ENCODE assay signal across 8 cellular contexts in genomic region chr22:17772963-17773605, GRCh38. TPM values are rescaled to one million over a fixed set of nuclear protein-coding genes. Genes with fewer than 3 reads are reported as not detected.
DNase-seq lines count a peak whose midpoint lies in the region; ATAC-seq and TF ChIP-seq lines count a peak whose summit lies in the region.

No MANE protein-coding gene starts in this region.

- no peak for TF ChIP-seq CTCF in AG04450 (IDR thresholded peaks at IDR 0.05; ENCODE audit: low read depth, low read length)

- CTCF ChIA-PET in AG04450 (lab: Charles Lee): interaction anchor here (1.2 to 2.4 kb wide), 2 partner anchors 31 to 214 kb away, joined by 6 to 30 read pairs; no protein-coding TSS in a partner anchor

- DNase-seq in AG04450 (ENCODE audit: low read depth, low spot score) (no peak), HPDE6-E6E7 (ENCODE audit: extremely low spot score) (peak; percentile 63), astrocyte of the hippocampus (ENCODE audit: low read depth, low spot score) (peak; percentile 66), NCI-H524 (lab: John Stamatoyannopoulos, UW) (no peak)

- H3K9me3 ChIP-seq in AG04450 (ENCODE audit: control insufficient read depth, insufficient read depth, low read length) (no peaks in the 10 kb centered on the region), thymus (ENCODE audit: control insufficient read depth) (no peaks in the 10 kb centered on the region)

- H3K4me3 ChIP-seq in AG04450 (ENCODE audit: low read depth, low read length): peak overlapping the region; percentile 73
- peak overlapping the region; percentile 86 for H3K4me3 ChIP-seq in thymus (ENCODE audit: low read length)

- H3K27me3 ChIP-seq in AG04450 (ENCODE audit: control insufficient read depth, insufficient read depth, low read length): no peaks in the 10 kb centered on the region
- no peaks in the 10 kb centered on the region for H3K27me3 ChIP-seq in layer of hippocampus (ENCODE audit: control insufficient read depth, insufficient read depth, low read length)
- H3K27me3 ChIP-seq in thymus (ENCODE audit: control insufficient read depth, insufficient read depth): no peaks in the 10 kb centered on the region

- peaks cover 43% of the 10 kb centered on the region for H3K4me1 ChIP-seq in thymus (ENCODE audit: control insufficient read depth, insufficient read depth, low read length)

- peaks cover 11% of the 10 kb centered on the region for H3K36me3 ChIP-seq in thymus (ENCODE audit: control insufficient read depth, insufficient read depth)

- WGBS in thymus: 33% methylated on average over 18 of the region's 18 CpGs

- ATAC-seq in GM21619 (IDR thresholded peaks at IDR 0.05; ENCODE audit: unreplicated experiment) (no peak), GM21723 (IDR thresholded peaks at IDR 0.05; ENCODE audit: unreplicated experiment) (no peak)

- POLR2A ChIA-PET in AG04450 (lab: Yijun Ruan, JAX): interaction anchor here (0.8 kb wide), 2 partner anchors 13 to 30 kb away, joined by 3 to 4 read pairs; no protein-coding TSS in a partner anchor

- H3K27ac ChIP-seq in AG04450 (ENCODE audit: low read depth, low read length): no peak overlapping the region
- H3K27ac ChIP-seq in layer of hippocampus (ENCODE audit: low read depth, low read length): peak overlapping the region; percentile 68
- H3K27ac ChIP-seq in thymus (ENCODE audit: low read depth): no peak overlapping the region

RNA-seq across cellular contexts. Expression of gene BID, which starts 1.2 kb away (rescaled TPM):
- polyA plus RNA-seq in AG04450 (2011; rRNA removed) (65.3 and 88.5 TPM in 2 replicates), thymus (32.5 TPM)
- polyA minus RNA-seq in AG04450 (2011; rRNA and poly(A)+ RNA removed): 40.2 and 48.6 TPM in 2 replicates

Comparison
In these comparisons a context has a peak if more than half of its experiments do, and no peak if none do; other contexts are left out.
1. DNase-seq: peak in HPDE6-E6E7 (single experiment) and astrocyte of the hippocampus (single experiment); none in AG04450 (single experiment) and NCI-H524 (0 of 2).